In genomic region chr5:111517853-111518501, GRCh38 we compare ENCODE assay signal across 32 cellular contexts. TPM values are rescaled to one million over a fixed set of nuclear protein-coding genes. Genes with fewer than 3 reads are reported as not detected.
DNase-seq lines count a peak whose midpoint lies in the region; ATAC-seq, FAIRE-seq and TF ChIP-seq lines count a peak whose summit lies in the region.
"Had no signal": no experiment of that assay in that cellular context is flagged by ENCODE, and none has a peak within 500 bp of the region (broad histone marks: within the 10 kb centered on the region; RNA-seq: fewer than 3 reads in every experiment).

No MANE protein-coding gene starts in this region.

- H2AFZ ChIP-seq in K562 (ENCODE audit: low read depth, low read length), result peak overlapping the region; percentile 46; the same call in 1 of the 2 replicates
- H2AFZ ChIP-seq: GM23338, parathyroid adenoma had no signal

- no peaks in the 10 kb centered on the region for H3K79me2 ChIP-seq in K562 (ENCODE audit: control insufficient read depth, insufficient read depth, low read length)
- H3K79me2 ChIP-seq: parathyroid adenoma had no signal

- no TSS peak for BruUV-seq in K562 (replicated peaks; lab: Mats Ljungman, UMichigan)

- H4K20me1 ChIP-seq in K562 (replicated peaks; ENCODE audit: control insufficient read depth, insufficient read depth, low read length), result no peaks in the 10 kb centered on the region

- 56% methylated on average over 5 of the region's 5 CpGs for WGBS in K562 (ENCODE audit: insufficient coverage, low coverage, missing lambda C conversion rate)

- H3K9me3 ChIP-seq in K562 (replicated peaks; ENCODE audit: control insufficient read depth, insufficient read depth, low read depth, low read length), result no peaks in the 10 kb centered on the region
- H3K9me3 ChIP-seq: left ventricle myocardium inferior, upper lobe of right lung had no signal

- no peak overlapping the region for H3K4me2 ChIP-seq in K562 (ENCODE audit: insufficient read depth, low read length)
- H3K4me2 ChIP-seq: GM23338 had no signal

- in situ Hi-C loops in K562 (cut with MboI), result loop anchor here (25.0 kb wide), 1 partner anchor 756 kb away; no protein-coding TSS in a partner anchor

- H3K9ac ChIP-seq in K562 (ENCODE audit: insufficient read depth in 1 of 2, low read depth in 2 of 2, low read length in 2 of 2), result no peak overlapping the region
- H3K9ac ChIP-seq: parathyroid adenoma had no signal

- H3K36me3 ChIP-seq in K562 (ENCODE audit: control insufficient read depth, insufficient read depth, low read length), result no peaks in the 10 kb centered on the region
- H3K36me3 ChIP-seq: left ventricle myocardium inferior, upper lobe of right lung had no signal

- CTCF ChIA-PET in K562 (lab: Yijun Ruan, JAX; ENCODE audit: low intra/inter-chr PET ratio), result no interaction called here

- no peak for TF ChIP-seq POLR2A in K562 (conservative IDR thresholded peaks at IDR 0.05)

- H3K27ac ChIP-seq in K562 (ENCODE audit: extremely low read depth, low read depth, low read length), result no peak overlapping the region
- H3K27ac ChIP-seq: left ventricle myocardium inferior, parathyroid adenoma, upper lobe of right lung had no signal

- no peak overlapping the region for H3K4me3 ChIP-seq in K562
- H3K4me3 ChIP-seq: GM23338, left ventricle myocardium inferior, upper lobe of right lung had no signal

- TF ChIP-seq RAD21 in K562 (CRISPR knock-in tag; conservative IDR thresholded peaks at IDR 0.05 in 1 of 2, IDR thresholded peaks at IDR 0.05 in 1 of 2), result no peak

- DNase-seq in K562 (ENCODE audit: extremely low read depth in 1 of 4, low spot score in 3 of 4) (no peak), NOMO-1 treated with DMSO at 0.1 percent for 48 hours (lab: John Stamatoyannopoulos, UW; ENCODE audit: unreplicated experiment) (no peak), COR-L47 (lab: John Stamatoyannopoulos, UW) (no peak), ecto neural progenitor cell (ENCODE audit: low spot score) (no peak), head of caudate nucleus (no peak)
- DNase-seq: activated CD4-positive, CD25-positive, alpha-beta regulatory T cell; activated CD8-positive, alpha-beta memory T cell treated with anti-CD3 and anti-CD28 coated beads, Interleukin-2, amount 10 ng/mL, durations not matched to agents 7 days and 5 days; activated naive CD4-positive, alpha-beta T cell; activated naive CD8-positive, alpha-beta T cell treated with anti-CD3 and anti-CD28 coated beads, Interleukin-2, amount 50 U/mL, for 24 hours; activated T-cell treated with anti-CD3 and anti-CD28 coated beads, Interleukin-2, amount 50 U/mL, for 48 hours; caudate nucleus; cortex of kidney; erythroblast; glutamatergic neuron; islet precursor cell; KBM-7; left ventricle myocardium inferior; NCI-H1105 treated with DMSO at 0.1 percent for 48 hours; NCI-H2029; NCI-H526; small intestine; stimulated activated naive B cell treated with anti-CD40 and anti-IgM and Interleukin-4, amounts not matched to agents 10 μg/mL and 1 μg/mL and 100 μg/mL, for 72 hours; substantia nigra; T-helper 1 cell; upper lobe of right lung had no signal

- H3K4me1 ChIP-seq in K562 (replicated peaks in 1 of 2; ENCODE audit: control insufficient read depth in 2 of 2, insufficient read depth in 2 of 2, low read length in 2 of 2), result peaks cover 0 to 13% of the 10 kb centered on the region in 2 experiments; a peak in 3 of 5 replicates
- H3K4me1 ChIP-seq: parathyroid adenoma, upper lobe of right lung had no signal

- H3K9me1 ChIP-seq in K562 (ENCODE audit: control insufficient read depth, insufficient read depth, low read length), result no peaks in the 10 kb centered on the region

- ATAC-seq in GM18868 (IDR thresholded peaks at IDR 0.05; ENCODE audit: unreplicated experiment) (peak; percentile 77), HG02588 (IDR thresholded peaks at IDR 0.05; ENCODE audit: unreplicated experiment) (peak; percentile 62), HG03432 (IDR thresholded peaks at IDR 0.05; ENCODE audit: unreplicated experiment) (peak; percentile 58), K562 (no peak)
- ATAC-seq: activated CD8-positive, alpha-beta memory T cell treated with anti-CD3 and anti-CD28 coated beads, Interleukin-2, amount 10 ng/mL, durations not matched to agents 7 days and 5 days; activated naive CD8-positive, alpha-beta T cell treated with anti-CD3 and anti-CD28 coated beads, Interleukin-2, amount 50 U/mL, for 24 hours; GM23338; upper lobe of right lung had no signal

- no peak for TF ChIP-seq CTCF in K562 (IDR thresholded peaks at IDR 0.05 in 2 of 3, conservative IDR thresholded peaks at IDR 0.05 in 1 of 3; ENCODE audit: insufficient read depth in 2 of 3, low read depth in 1 of 3, low read length in 3 of 3)

- no peak for FAIRE-seq in K562 (lab: Jason Lieb, UNC)
- FAIRE-seq: G401.6, small intestine, TTC549 had no signal

- no peaks in the 10 kb centered on the region for H3K27me3 ChIP-seq in K562 (ENCODE audit: control insufficient read depth in 2 of 2, insufficient read depth in 2 of 2, low read length in 2 of 2)
- H3K27me3 ChIP-seq: upper lobe of right lung had no signal

- POLR2A ChIA-PET in K562 (lab: Yijun Ruan, JAX), result no interaction called here

- TF ChIP-seq EP300 in K562 (IDR thresholded peaks at IDR 0.05; ENCODE audit: low read length), result no peak

- intact Hi-C loops in K562 (cut with micrococcal nuclease), result no loop called here
- intact Hi-C loops in head of caudate nucleus (cut with DNase I), result no loop called here

TF ChIP-seq in K562, 482 proteins besides CTCF, POLR2A, EP300 and RAD21:
- TF ChIP-seq CHD2 (IDR thresholded peaks at IDR 0.05; ENCODE audit: low read depth, low read length), result no peak
- TF ChIP-seq, protein P1, sequence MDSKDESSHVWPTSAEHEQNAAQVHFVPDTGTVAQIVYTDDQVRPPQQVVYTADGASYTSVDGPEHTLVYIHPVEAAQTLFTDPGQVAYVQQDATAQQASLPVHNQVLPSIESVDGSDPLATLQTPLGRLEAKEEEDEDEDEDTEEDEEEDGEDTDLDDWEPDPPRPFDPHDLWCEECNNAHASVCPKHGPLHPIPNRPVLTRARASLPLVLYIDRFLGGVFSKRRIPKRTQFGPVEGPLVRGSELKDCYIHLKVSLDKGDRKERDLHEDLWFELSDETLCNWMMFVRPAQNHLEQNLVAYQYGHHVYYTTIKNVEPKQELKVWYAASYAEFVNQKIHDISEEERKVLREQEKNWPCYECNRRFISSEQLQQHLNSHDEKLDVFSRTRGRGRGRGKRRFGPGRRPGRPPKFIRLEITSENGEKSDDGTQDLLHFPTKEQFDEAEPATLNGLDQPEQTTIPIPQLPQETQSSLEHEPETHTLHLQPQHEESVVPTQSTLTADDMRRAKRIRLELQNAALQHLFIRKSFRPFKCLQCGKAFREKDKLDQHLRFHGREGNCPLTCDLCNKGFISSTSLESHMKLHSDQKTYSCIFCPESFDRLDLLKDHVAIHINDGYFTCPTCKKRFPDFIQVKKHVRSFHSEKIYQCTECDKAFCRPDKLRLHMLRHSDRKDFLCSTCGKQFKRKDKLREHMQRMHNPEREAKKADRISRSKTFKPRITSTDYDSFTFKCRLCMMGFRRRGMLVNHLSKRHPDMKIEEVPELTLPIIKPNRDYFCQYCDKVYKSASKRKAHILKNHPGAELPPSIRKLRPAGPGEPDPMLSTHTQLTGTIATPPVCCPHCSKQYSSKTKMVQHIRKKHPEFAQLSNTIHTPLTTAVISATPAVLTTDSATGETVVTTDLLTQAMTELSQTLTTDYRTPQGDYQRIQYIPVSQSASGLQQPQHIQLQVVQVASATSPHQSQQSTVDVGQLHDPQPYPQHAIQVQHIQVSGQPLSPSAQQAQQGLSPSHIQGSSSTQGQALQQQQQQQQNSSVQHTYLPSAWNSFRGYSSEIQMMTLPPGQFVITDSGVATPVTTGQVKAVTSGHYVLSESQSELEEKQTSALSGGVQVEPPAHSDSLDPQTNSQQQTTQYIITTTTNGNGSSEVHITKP (IDR thresholded peaks at IDR 0.05; ENCODE audit: partially characterized antibody), result peak; percentile 6

RNA-seq across cellular contexts. Expression of gene STARD4, which starts 5.6 kb away (rescaled TPM):
- total RNA-seq in K562 (2011; cell fraction: chromatin; rRNA removed; ENCODE audit: low replicate concordance), result 59.7 and 137 TPM in 2 replicates
- total RNA-seq in K562 (2011; cell fraction: nucleolus; rRNA removed), result 35.4 and 44.6 TPM in 2 replicates
- total RNA-seq in K562 (2011; cell fraction: nucleoplasm; rRNA removed), result 95.2 and 164 TPM in 2 replicates
- total RNA-seq in K562 (2014; rRNA removed) (28.8 and 30.7 TPM in 2 replicates), K562 (2014; rRNA removed; fragmentation: Illumina TruSeq; extraction: Trizol) (53.3 and 67.6 TPM in 2 replicates), K562 (2015; rRNA removed; fragmentation: Illumina TruSeq; extraction: Trizol) (31.6 and 39.5 TPM in 2 replicates), K562 (2021) (34.1 and 41.6 TPM in 2 replicates)
- polyA plus RNA-seq in K562 (2011; rRNA removed) (79.0 and 88.0 TPM in 2 replicates), K562 (2014; fragmentation: Illumina TruSeq; extraction: Trizol) (34.0 and 36.1 TPM in 2 replicates), K562 (2014; fragmentation: Nextera tagmentation; extraction: Ambion mirVana) (10 to 100 TPM; 28.4 to 33.3 TPM), K562 (2014; rRNA removed) (33.7 and 35.9 TPM in 2 replicates)
- polyA plus RNA-seq in K562 (2011; cell fraction: cytosol; rRNA removed), result 17.0 and 52.8 TPM in 2 replicates
- polyA plus RNA-seq in K562 (2011; cell fraction: nucleus; rRNA removed), result 102 and 118 TPM in 2 replicates
- 30.2 and 41.5 TPM in 2 replicates for polyA plus RNA-seq in K562 (2012)
- 88.2 and 104 TPM in 2 replicates for polyA minus RNA-seq in K562 (2011; rRNA and poly(A)+ RNA removed)
- 33.3 and 43.1 TPM in 2 replicates for polyA minus RNA-seq in K562 (2011; cell fraction: cytosol; rRNA and poly(A)+ RNA removed)
- polyA minus RNA-seq in K562 (2011; cell fraction: nucleus; rRNA and poly(A)+ RNA removed), result 48.9 and 89.9 TPM in 2 replicates
